ENCODE assay signal across 12 cellular contexts in genomic region chr17:17420561-17421269, GRCh38. TPM values are rescaled to one million over a fixed set of nuclear protein-coding genes. Genes with fewer than 3 reads are reported as not detected.
DNase-seq lines count a peak whose midpoint lies in the region; ATAC-seq, FAIRE-seq and TF ChIP-seq lines count a peak whose summit lies in the region.
"Had no signal": no experiment of that assay in that cellular context is flagged by ENCODE, and none has a peak within 500 bp of the region (broad histone marks: within the 10 kb centered on the region; RNA-seq: fewer than 3 reads in every experiment).

No MANE protein-coding gene starts in this region.

- H3K9me2 ChIP-seq in GM23248 (ENCODE audit: insufficient read depth) = no peaks in the 10 kb centered on the region

- FAIRE-seq in kidney (lab: Jason Lieb, UNC) = no peak
- FAIRE-seq: RCC 7860 had no signal

- H3K4me3 ChIP-seq in GM23248 (no peak overlapping the region), dorsolateral prefrontal cortex (no peak overlapping the region), kidney (ENCODE audit: low read length in 2 of 2) (no peak overlapping the region), subcutaneous abdominal adipose tissue (ENCODE audit: low read depth in 1 of 5, low read length in 5 of 5) (peak overlapping the region in 2 of 5 donors; percentile 11 to 33), MG63 (no peak overlapping the region), colonic mucosa (no peak overlapping the region)

- no peaks in the 10 kb centered on the region for H3K27me3 ChIP-seq in GM23248 (replicated peaks; ENCODE audit: insufficient read depth)
- peaks cover 0 to 3% (median 0%) of the 10 kb centered on the region in 45 donors for H3K27me3 ChIP-seq in dorsolateral prefrontal cortex
- no peaks in the 10 kb centered on the region for H3K27me3 ChIP-seq in subcutaneous abdominal adipose tissue (ENCODE audit: control insufficient read depth in 5 of 5, insufficient read depth in 4 of 5, low read length in 5 of 5)
- no peaks in the 10 kb centered on the region for H3K27me3 ChIP-seq in MG63
- H3K27me3 ChIP-seq in colonic mucosa = no peaks in the 10 kb centered on the region

- no peak for ATAC-seq in GM19035 (IDR thresholded peaks at IDR 0.05; ENCODE audit: unreplicated experiment)

- H3K9ac ChIP-seq in GM23248 = peak overlapping the region; percentile 67
- H3K9ac ChIP-seq in kidney (ENCODE audit: low read length in 2 of 2) = no peak overlapping the region
- H3K9ac ChIP-seq in subcutaneous abdominal adipose tissue (ENCODE audit: low read length in 5 of 5) = peak overlapping the region in 1 of 5 donors; percentile 48
- no peak overlapping the region for H3K9ac ChIP-seq in colonic mucosa (ENCODE audit: low read depth in 2 of 2, low read length in 2 of 2)

- no peaks in the 10 kb centered on the region for H3K9me3 ChIP-seq in GM23248 (ENCODE audit: low read depth)
- H3K9me3 ChIP-seq in kidney (ENCODE audit: control insufficient read depth in 1 of 2, low read length in 2 of 2) = no peaks in the 10 kb centered on the region
- no peaks in the 10 kb centered on the region for H3K9me3 ChIP-seq in subcutaneous abdominal adipose tissue (ENCODE audit: control insufficient read depth in 5 of 5, low read length in 5 of 5)
- H3K9me3 ChIP-seq in MG63 = no peaks in the 10 kb centered on the region
- no peaks in the 10 kb centered on the region for H3K9me3 ChIP-seq in colonic mucosa

- H3K4me1 ChIP-seq in GM23248 (ENCODE audit: insufficient read depth) = peaks cover 17% of the 10 kb centered on the region
- H3K4me1 ChIP-seq in kidney (ENCODE audit: control insufficient read depth in 1 of 2, insufficient read depth in 1 of 2, low read depth in 1 of 2, low read length in 2 of 2) = peaks cover 0 to 4% of the 10 kb centered on the region in 2 donors
- H3K4me1 ChIP-seq in subcutaneous abdominal adipose tissue (ENCODE audit: control insufficient read depth in 5 of 5, insufficient read depth in 5 of 5, low read length in 5 of 5) = peaks cover 9 to 49% (median 44%) of the 10 kb centered on the region in 5 donors
- H3K4me1 ChIP-seq in colonic mucosa = no peaks in the 10 kb centered on the region

- intact Hi-C loops in dorsolateral prefrontal cortex (cut with DNase I) (loop anchor here in 1 of 2 donors (2.0 kb wide), 1 partner anchor 76 kb away; the partner anchor contains the start of gene RASD1), kidney (cut with DNase I) (no loop called here), colonic mucosa (cut with DNase I) (no loop called here)

- H3F3A ChIP-seq in GM23248 (ENCODE audit: insufficient read depth) = peaks cover 6% of the 10 kb centered on the region

- no peaks in the 10 kb centered on the region for H4K20me1 ChIP-seq in GM23248 (ENCODE audit: insufficient read depth)

- DNase-seq in GM23248 (peak; percentile 91), dorsolateral prefrontal cortex (no peak), kidney (peak; percentile 96), MG63 (no peak), DMS79 (lab: John Stamatoyannopoulos, UW) (no peak), colonic mucosa (no peak)
- DNase-seq: foreskin melanocyte, HCEC 1CT, NCI-H1105 had no signal

- H3K36me3 ChIP-seq in GM23248 (ENCODE audit: low read depth) (no peaks in the 10 kb centered on the region), kidney (ENCODE audit: control insufficient read depth in 1 of 2, insufficient read depth in 2 of 2, low read length in 2 of 2) (no peaks in the 10 kb centered on the region), subcutaneous abdominal adipose tissue (ENCODE audit: control insufficient read depth in 5 of 5, insufficient read depth in 5 of 5, low read length in 5 of 5) (no peaks in the 10 kb centered on the region), MG63 (no peaks in the 10 kb centered on the region), colonic mucosa (no peaks in the 10 kb centered on the region)

- peak overlapping the region; percentile 11 for H3K4me2 ChIP-seq in GM23248 (ENCODE audit: unreplicated experiment)

- no peaks in the 10 kb centered on the region for H3K79me2 ChIP-seq in GM23248 (ENCODE audit: insufficient read depth)

- TF ChIP-seq CTCF in dorsolateral prefrontal cortex (IDR thresholded peaks at IDR 0.05 in 54 of 56, conservative IDR thresholded peaks at IDR 0.05 in 2 of 56; ENCODE audit: low read depth in 1 of 56, partially characterized antibody in 56 of 56) (no peak), kidney (IDR thresholded peaks at IDR 0.05; ENCODE audit: borderline replicate concordance, extremely low read depth, insufficient read depth) (no peak), colonic mucosa (IDR thresholded peaks at IDR 0.05) (no peak)

- peak overlapping the region; percentile 69 for H2AFZ ChIP-seq in GM23248

- 38 to 51% methylated on average over 16 of the region's 16 CpGs for WGBS in GM23248 (ENCODE audit: low coverage in 1 of 2, low lambda C conversion rate in 2 of 2, missing lambda C conversion rate in 2 of 2), 2 experiments

- H3K27ac ChIP-seq in GM23248 (peak overlapping the region; percentile 86), dorsolateral prefrontal cortex (peak overlapping the region in 32 of 59 donors; percentile 8 to 81 (median 64)), kidney (ENCODE audit: low read depth in 2 of 2, low read length in 2 of 2) (peak overlapping the region; percentile 58 to 71), subcutaneous abdominal adipose tissue (ENCODE audit: low read depth, low read length) (peak overlapping the region; percentile 67), colonic mucosa (no peak overlapping the region)

- in situ Hi-C loops in GM23248 (cut with MboI) = no loop called here

RNA-seq across cellular contexts. Expression of gene MED9, which starts 56.1 kb away (rescaled TPM):
- 9.6 and 10.3 TPM in 2 replicates for total RNA-seq in GM23248 (2014; rRNA removed; shearing (Covaris generic))
- 9.8 and 10.0 TPM in 2 replicates for polyA plus RNA-seq in GM23248 (2016; fragmentation: Nextera tagmentation; extraction: Ambion mirVana)
- total RNA-seq in dorsolateral prefrontal cortex = 10 to 100 TPM; 19.4 to 47.3 (median 33.7) TPM
- 20.8 TPM for total RNA-seq in kidney
- 24.5 TPM for polyA plus RNA-seq in kidney (ENCODE audit: insufficient read depth, low read depth, low replicate concordance)
- total RNA-seq in MG63 (2014; rRNA removed; shearing (Covaris generic); ENCODE audit: low replicate concordance) = 7.0 and 13.3 TPM in 2 replicates
- 10 to 100 TPM; 15.3 to 23.8 TPM for total RNA-seq in colonic mucosa

Comparison
In these comparisons a context has a peak if more than half of its experiments do, and no peak if none do; other contexts are left out.
1. DNase-seq: peak in GM23248 (single experiment) and kidney (single experiment); none in dorsolateral prefrontal cortex (0 of 10), MG63 (single experiment), DMS79 (single experiment) and colonic mucosa (single experiment).